7 cellular contexts compared by ENCODE assay signal in genomic region chr7:87933953-87934698, GRCh38. TPM values are rescaled to one million over a fixed set of nuclear protein-coding genes. Genes with fewer than 3 reads are reported as not detected.
DNase-seq lines count a peak whose midpoint lies in the region; ATAC-seq, FAIRE-seq and TF ChIP-seq lines count a peak whose summit lies in the region.

Gene ADAM22 (plus strand): TSS chr7:87934251. CDS start chr7:87934466, 215 bp downstream.

- peak within 1 kb of the TSS; percentile 39 for H3K9ac ChIP-seq in astrocyte (ENCODE audit: low read length)

- no peaks in the 10 kb centered on the region for H3K79me2 ChIP-seq in astrocyte (ENCODE audit: insufficient read depth, low read length)
- H3K79me2 ChIP-seq in hepatocyte: peaks cover 2% of the 10 kb centered on the region

- no peak within 1 kb of the TSS for H3K27ac ChIP-seq in astrocyte (ENCODE audit: low read depth, low read length)
- peak within 1 kb of the TSS; percentile 35 for H3K27ac ChIP-seq in hepatocyte

- no peak within 1 kb of the TSS for H3K27ac Mint-ChIP-seq in astrocyte (ENCODE audit: unreplicated experiment)

- DNase-seq in NCI-H1694 (lab: John Stamatoyannopoulos, UW) (peak; percentile 94), T-helper 2 cell (peak; percentile 43 to 96 (median 67)), astrocyte (ENCODE audit: low read depth) (peak; percentile 82), hepatocyte (ENCODE audit: low spot score) (peak; percentile 93), retina (peak; percentile 97)

- H3K4me1 ChIP-seq in astrocyte (ENCODE audit: insufficient read depth, low read length): peaks cover 5% of the 10 kb centered on the region
- H3K4me1 ChIP-seq in hepatocyte (ENCODE audit: insufficient read depth): no peaks in the 10 kb centered on the region

- H3K4me3 ChIP-seq in astrocyte (ENCODE audit: insufficient read depth, low read depth, low read length): peak within 1 kb of the TSS; percentile 69
- H3K4me3 ChIP-seq in hepatocyte: peak within 1 kb of the TSS; percentile 81

- H2AFZ ChIP-seq in astrocyte (ENCODE audit: low read depth, low read length) (peak within 1 kb of the TSS; percentile 96), hepatocyte (peak within 1 kb of the TSS; percentile 58)

- H3K4me2 ChIP-seq in astrocyte (ENCODE audit: low read length) (peak within 1 kb of the TSS; percentile 97), hepatocyte (peak within 1 kb of the TSS; percentile 99)

- no peak for FAIRE-seq in astrocyte (lab: Jason Lieb, UNC)

- peaks cover 7% of the 10 kb centered on the region for H3K27me3 Mint-ChIP-seq in astrocyte (ENCODE audit: low read depth, unreplicated experiment)

- no peaks in the 10 kb centered on the region for H3K9me3 Mint-ChIP-seq in astrocyte (ENCODE audit: unreplicated experiment)

- TF ChIP-seq CTCF in astrocyte (IDR thresholded peaks at IDR 0.05; ENCODE audit: insufficient read depth, low read depth, low read length) (no peak), hepatocyte (IDR thresholded peaks at IDR 0.05; ENCODE audit: poor library complexity) (peak; percentile 13)

- H3K36me3 ChIP-seq in astrocyte (ENCODE audit: insufficient read depth, low read length) (no peaks in the 10 kb centered on the region), hepatocyte (replicated peaks; ENCODE audit: insufficient read depth, low read depth) (no peaks in the 10 kb centered on the region)

- 1% methylated on average over 49 of the region's 70 CpGs for WGBS in hepatocyte (ENCODE audit: low lambda C conversion rate, missing lambda C conversion rate)

- no peaks in the 10 kb centered on the region for H3K4me1 Mint-ChIP-seq in astrocyte (ENCODE audit: low read depth, unreplicated experiment)

- H3K27me3 ChIP-seq in astrocyte (ENCODE audit: insufficient read depth, low read length) (peaks cover 7% of the 10 kb centered on the region), hepatocyte (peaks cover 13% of the 10 kb centered on the region)

- H4K20me1 ChIP-seq in astrocyte (ENCODE audit: insufficient read depth, low read length): no peaks in the 10 kb centered on the region
- no peaks in the 10 kb centered on the region for H4K20me1 ChIP-seq in hepatocyte (ENCODE audit: insufficient read depth, poor library complexity, severe bottlenecking)

- H3K9me3 ChIP-seq in astrocyte (ENCODE audit: insufficient read depth, low read depth, low read length) (no peaks in the 10 kb centered on the region), hepatocyte (ENCODE audit: low read depth) (no peaks in the 10 kb centered on the region)

- ATAC-seq in GM18502 (IDR thresholded peaks at IDR 0.05; ENCODE audit: poor library complexity, unreplicated experiment): peak; percentile 94
- ATAC-seq in HG02938 (IDR thresholded peaks at IDR 0.05; ENCODE audit: unreplicated experiment): peak; percentile 95

- H3K36me3 Mint-ChIP-seq in astrocyte (ENCODE audit: low read depth, unreplicated experiment): peaks cover 2% of the 10 kb centered on the region

- H3K4me3 Mint-ChIP-seq in astrocyte (ENCODE audit: unreplicated experiment): peak within 1 kb of the TSS; percentile 91

- no peaks in the 10 kb centered on the region for H3K9me2 ChIP-seq in hepatocyte (replicated peaks; ENCODE audit: insufficient read depth)

RNA-seq across cellular contexts. Expression of gene ADAM22, which starts in this region (rescaled TPM):
- total RNA-seq in astrocyte (1.5 and 2.2 TPM in 2 replicates), hepatocyte (9.8 and 10.3 TPM in 2 replicates)
- polyA plus RNA-seq in hepatocyte: 1.6 and 3.4 TPM in 2 replicates
